ENCODE assay signal across 10 cellular contexts in genomic region chr11:117217141-117217609, GRCh38. TPM values are rescaled to one million over a fixed set of nuclear protein-coding genes. Genes with fewer than 3 reads are reported as not detected.
DNase-seq lines count a peak whose midpoint lies in the region; ATAC-seq, FAIRE-seq and TF ChIP-seq lines count a peak whose summit lies in the region.
"Had no signal": no experiment of that assay in that cellular context is flagged by ENCODE, and none has a peak within 500 bp of the region (broad histone marks: within the 10 kb centered on the region; RNA-seq: fewer than 3 reads in every experiment).

No MANE protein-coding gene starts in this region.

- DNase-seq in HepG2 (ENCODE audit: low spot score) (no peak), uterus (peak; percentile 30 to 60), germinal center (ENCODE audit: low spot score) (no peak)
- no peak for DNase-seq in naive thymus-derived CD4-positive, alpha-beta T cell
- no peak for DNase-seq in CD4-positive, alpha-beta T cell
- DNase-seq in effector CD4-positive, alpha-beta T cell: no peak
- DNase-seq: NCI-H2107, RPMI8226 had no signal

- H3K27ac Mint-ChIP-seq in naive thymus-derived CD4-positive, alpha-beta T cell: peak overlapping the region in 6 of 9 donors; percentile 22 to 78 (median 42)
- no peak overlapping the region for H3K27ac Mint-ChIP-seq in CD4-positive, alpha-beta T cell

- BruUV-seq in HepG2 (replicated peaks; lab: Mats Ljungman, UMichigan): no TSS peak

- WGBS in liver: 80% methylated on average over 5 of the region's 5 CpGs
- WGBS in HepG2 (ENCODE audit: low lambda C conversion rate): 92% methylated on average over 5 of the region's 5 CpGs

- no peak overlapping the region for H3K4me2 ChIP-seq in HepG2 (ENCODE audit: low read depth, low read length)

- H2AFZ ChIP-seq in HepG2 (ENCODE audit: low read length): no peak overlapping the region

- H3K9me3 Mint-ChIP-seq in naive thymus-derived CD4-positive, alpha-beta T cell: no peaks in the 10 kb centered on the region
- H3K9me3 Mint-ChIP-seq in CD4-positive, alpha-beta T cell: no peaks in the 10 kb centered on the region

- no peak for TF ChIP-seq CTCF in liver (IDR thresholded peaks at IDR 0.05; ENCODE audit: low read depth, low read length, missing input control)
- TF ChIP-seq CTCF in HepG2 (CRISPR knock-in tag; IDR thresholded peaks at IDR 0.05): no peak
- no peak for TF ChIP-seq CTCF in uterus (IDR thresholded peaks at IDR 0.05)
- no peak for TF ChIP-seq CTCF in CD4-positive, alpha-beta T cell (IDR thresholded peaks at IDR 0.05)

- intact Hi-C loops in HepG2 (cut with micrococcal nuclease; ENCODE audit: unreplicated experiment): no loop called here
- intact Hi-C loops in naive thymus-derived CD4-positive, alpha-beta T cell (cut with micrococcal nuclease): no loop called here
- intact Hi-C loops in uterus (cut with DNase I; ENCODE audit: low total_unique reads): no loop called here
- intact Hi-C loops in CD4-positive, alpha-beta T cell (cut with DNase I, micrococcal nuclease): no loop called here

- no peak overlapping the region for H3K4me3 ChIP-seq in liver (ENCODE audit: low read depth in 1 of 3, low read length in 3 of 3)
- no peak overlapping the region for H3K4me3 ChIP-seq in HepG2 (replicated peaks in 1 of 3; ENCODE audit: insufficient read depth in 1 of 3, low read depth in 2 of 3, low read length in 3 of 3)
- no peak overlapping the region for H3K4me3 ChIP-seq in duodenal mucosa (ENCODE audit: low read depth in 1 of 2, low read length in 2 of 2)
- H3K4me3 ChIP-seq in naive thymus-derived CD4-positive, alpha-beta T cell (ENCODE audit: low read length): no peak overlapping the region
- H3K4me3 ChIP-seq in uterus: no peak overlapping the region

- ATAC-seq in HepG2: no peak
- no peak for ATAC-seq in naive thymus-derived CD4-positive, alpha-beta T cell
- ATAC-seq in CD4-positive, alpha-beta T cell (ENCODE audit: poor library complexity): no peak

- TF ChIP-seq RAD21 in liver (IDR thresholded peaks at IDR 0.05) (no peak), HepG2 (CRISPR knock-in tag; IDR thresholded peaks at IDR 0.05) (no peak)

- H3K27me3 Mint-ChIP-seq in naive thymus-derived CD4-positive, alpha-beta T cell: no peaks in the 10 kb centered on the region
- H3K27me3 Mint-ChIP-seq in CD4-positive, alpha-beta T cell: no peaks in the 10 kb centered on the region

- H3K9me3 ChIP-seq in liver (ENCODE audit: control insufficient read depth in 4 of 4, low read length in 3 of 4): no peaks in the 10 kb centered on the region
- H3K9me3 ChIP-seq in HepG2 (ENCODE audit: low read length): no peaks in the 10 kb centered on the region
- H3K9me3 ChIP-seq in duodenal mucosa (ENCODE audit: control insufficient read depth in 1 of 2, low read length in 2 of 2): no peaks in the 10 kb centered on the region
- no peaks in the 10 kb centered on the region for H3K9me3 ChIP-seq in naive thymus-derived CD4-positive, alpha-beta T cell (ENCODE audit: control insufficient read depth in 2 of 3, low read length in 3 of 3)
- no peaks in the 10 kb centered on the region for H3K9me3 ChIP-seq in uterus
- no peaks in the 10 kb centered on the region for H3K9me3 ChIP-seq in CD4-positive, alpha-beta T cell (ENCODE audit: control insufficient read depth, low read length)

- H3K27ac ChIP-seq in liver (ENCODE audit: low read depth in 1 of 2, low read length in 2 of 2): peak overlapping the region; percentile 39 to 50
- no peak overlapping the region for H3K27ac ChIP-seq in HepG2 (ENCODE audit: extremely low read length, insufficient read depth, low read length)
- H3K27ac ChIP-seq in duodenal mucosa (ENCODE audit: low read depth, low read length): peak overlapping the region; percentile 53
- no peak overlapping the region for H3K27ac ChIP-seq in naive thymus-derived CD4-positive, alpha-beta T cell (ENCODE audit: low read depth, low read length)
- peak overlapping the region; percentile 93 to 94 for H3K27ac ChIP-seq in uterus
- H3K27ac ChIP-seq in CD4-positive, alpha-beta T cell (ENCODE audit: low read depth, low read length): no peak overlapping the region

- no peak for TF ChIP-seq POLR2A in HepG2 (IDR thresholded peaks at IDR 0.05; ENCODE audit: insufficient read depth in 1 of 2, low read depth in 2 of 2, low read length in 2 of 2)
- TF ChIP-seq POLR2A in uterus (IDR thresholded peaks at IDR 0.05): no peak

- H3K79me2 ChIP-seq in HepG2 (ENCODE audit: insufficient read depth, low read length): no peaks in the 10 kb centered on the region

- no peak overlapping the region for H3K4me3 Mint-ChIP-seq in naive thymus-derived CD4-positive, alpha-beta T cell
- H3K4me3 Mint-ChIP-seq in CD4-positive, alpha-beta T cell: no peak overlapping the region

- CTCF ChIA-PET in HepG2 (lab: Yijun Ruan, JAX; ENCODE audit: low intra/inter-chr PET ratio, low total read pairs): no interaction called here
- CTCF ChIA-PET in naive thymus-derived CD4-positive, alpha-beta T cell (lab: Charles Lee): no interaction called here
- CTCF ChIA-PET in CD4-positive, alpha-beta T cell (lab: Charles Lee): no interaction called here

- no peak for FAIRE-seq in HepG2 (lab: Jason Lieb, UNC)

- peaks cover 17 to 70% (median 32%) of the 10 kb centered on the region in 5 donors for H3K36me3 Mint-ChIP-seq in naive thymus-derived CD4-positive, alpha-beta T cell
- peaks cover 90% of the 10 kb centered on the region for H3K36me3 Mint-ChIP-seq in CD4-positive, alpha-beta T cell (ENCODE audit: low read depth)

- POLR2A ChIA-PET in HepG2 (lab: Yijun Ruan, JAX): no interaction called here
- POLR2A ChIA-PET in naive thymus-derived CD4-positive, alpha-beta T cell (lab: Charles Lee): interaction anchor here (1.0 kb wide), 1 partner anchor 10 kb away, joined by 3 read pairs; no protein-coding TSS in a partner anchor
- POLR2A ChIA-PET in CD4-positive, alpha-beta T cell (lab: Charles Lee): interaction anchor here (0.8 kb wide), 1 partner anchor 13 kb away, joined by 3 read pairs; no protein-coding TSS in a partner anchor

- peaks cover 0 to 7% (median 3%) of the 10 kb centered on the region in 7 donors for H3K4me1 Mint-ChIP-seq in naive thymus-derived CD4-positive, alpha-beta T cell
- peaks cover 8% of the 10 kb centered on the region for H3K4me1 Mint-ChIP-seq in CD4-positive, alpha-beta T cell (ENCODE audit: low read depth)

- no peak overlapping the region for H3K9ac ChIP-seq in liver (ENCODE audit: low read depth in 1 of 2, low read length in 2 of 2)
- no peak overlapping the region for H3K9ac ChIP-seq in HepG2 (ENCODE audit: insufficient read depth, low read depth, low read length)
- H3K9ac ChIP-seq in duodenal mucosa (ENCODE audit: low read depth in 1 of 2, low read length in 2 of 2): no peak overlapping the region

- H3K4me1 ChIP-seq in liver (ENCODE audit: control insufficient read depth in 4 of 4, insufficient read depth in 4 of 4, low read length in 3 of 4): peaks cover 0 to 9% (median 0%) of the 10 kb centered on the region in 4 donors
- H3K4me1 ChIP-seq in HepG2 (ENCODE audit: insufficient read depth, low read length): peaks cover 9% of the 10 kb centered on the region; the same call in 1 of the 2 replicates
- H3K4me1 ChIP-seq in duodenal mucosa (ENCODE audit: control insufficient read depth in 1 of 2, insufficient read depth in 2 of 2, low read length in 2 of 2): peaks cover 18 to 35% of the 10 kb centered on the region in 2 donors
- H3K4me1 ChIP-seq in naive thymus-derived CD4-positive, alpha-beta T cell (ENCODE audit: control insufficient read depth in 2 of 2, insufficient read depth in 2 of 2, low read length in 2 of 2): no peaks in the 10 kb centered on the region
- H3K4me1 ChIP-seq in uterus: peaks cover 35% of the 10 kb centered on the region in 2 donors

- H4K20me1 ChIP-seq in HepG2 (ENCODE audit: insufficient read depth, low read length): no peaks in the 10 kb centered on the region

- H3K36me3 ChIP-seq in liver (ENCODE audit: control insufficient read depth in 4 of 4, insufficient read depth in 3 of 4, low read depth in 1 of 4, low read length in 3 of 4) (peaks cover 4 to 70% (median 52%) of the 10 kb centered on the region in 4 donors), HepG2 (replicated peaks in 1 of 2; ENCODE audit: control insufficient read depth in 1 of 2, insufficient read depth in 2 of 2, low read length in 2 of 2) (peaks cover 0 to 20% of the 10 kb centered on the region in 2 experiments; a peak in 2 of 5 replicates), duodenal mucosa (ENCODE audit: control insufficient read depth in 1 of 2, insufficient read depth in 2 of 2, low read length in 2 of 2) (peaks cover 50 to 80% of the 10 kb centered on the region in 2 donors), uterus (no peaks in the 10 kb centered on the region)
- H3K36me3 ChIP-seq in naive thymus-derived CD4-positive, alpha-beta T cell (ENCODE audit: control insufficient read depth in 2 of 3, insufficient read depth in 3 of 3, low read length in 3 of 3): peaks cover 38 to 89% (median 55%) of the 10 kb centered on the region in 3 experiments

- in situ Hi-C loops in HepG2 (cut with HindIII; ENCODE audit: extremely low pct_ligation_motif_present, low pct_unique_long_range_greater_than_20kb): no loop called here

- TF ChIP-seq EP300 in HepG2 (IDR thresholded peaks at IDR 0.05; ENCODE audit: low read depth in 2 of 2, low read length in 2 of 2) (no peak), HepG2 (CRISPR knock-in tag; IDR thresholded peaks at IDR 0.05; ENCODE audit: borderline replicate concordance) (no peak)

- H3K27me3 ChIP-seq in liver (ENCODE audit: control insufficient read depth in 4 of 4, insufficient read depth in 4 of 4, low read length in 3 of 4) (no peaks in the 10 kb centered on the region), HepG2 (ENCODE audit: control insufficient read depth in 1 of 2, insufficient read depth in 2 of 2, low read length in 2 of 2) (no peaks in the 10 kb centered on the region), duodenal mucosa (ENCODE audit: control insufficient read depth in 1 of 2, insufficient read depth in 2 of 2, low read length in 2 of 2) (no peaks in the 10 kb centered on the region), uterus (no peaks in the 10 kb centered on the region)
- H3K27me3 ChIP-seq in naive thymus-derived CD4-positive, alpha-beta T cell (ENCODE audit: control insufficient read depth in 2 of 2, insufficient read depth in 2 of 2, low read length in 2 of 2): no peaks in the 10 kb centered on the region
- H3K27me3 ChIP-seq in CD4-positive, alpha-beta T cell (ENCODE audit: control insufficient read depth, insufficient read depth, low read length): no peaks in the 10 kb centered on the region

RNA-seq across cellular contexts. Expression of gene PCSK7, which starts 14.7 kb away (rescaled TPM):
- 10 to 100 TPM; 19.7 to 32.3 TPM for total RNA-seq in liver
- 10 to 100 TPM in 1 of 2 donors, 1 to 10 TPM in 1; 7.3 to 12.7 TPM for polyA plus RNA-seq in liver
- total RNA-seq in HepG2 (2016; rRNA removed; fragmentation: Illumina TruSeq; extraction: Trizol): 6.8 and 13.8 TPM in 2 replicates
- total RNA-seq in HepG2 (2016; cell fraction: cytosol; rRNA removed; fragmentation: Illumina TruSeq; extraction: Trizol; ENCODE audit: low read depth): 7.8 and 8.9 TPM in 2 replicates
- total RNA-seq in HepG2 (2016; cell fraction: insoluble cytoplasmic fraction; rRNA removed; fragmentation: Illumina TruSeq; extraction: Trizol): 8.1 and 12.0 TPM in 2 replicates
- total RNA-seq in HepG2 (2016; cell fraction: membrane; rRNA removed; fragmentation: Illumina TruSeq; extraction: Trizol): 6.1 and 6.3 TPM in 2 replicates
- total RNA-seq in HepG2 (2016; cell fraction: nucleus; rRNA removed; fragmentation: Illumina TruSeq; extraction: Trizol): 16.5 and 17.3 TPM in 2 replicates
- 13.4 and 14.4 TPM in 2 replicates for polyA plus RNA-seq in HepG2 (2011; rRNA removed)
- 6.8 and 10.0 TPM in 2 replicates for polyA plus RNA-seq in HepG2 (2011; cell fraction: cytosol; rRNA removed)
- polyA plus RNA-seq in HepG2 (2011; cell fraction: nucleus; rRNA removed): 63.6 and 86.3 TPM in 2 replicates
- polyA plus RNA-seq in HepG2 (2012): 4.8 and 7.7 TPM in 2 replicates
- polyA plus RNA-seq in HepG2 (2016; cell fraction: cytosol; fragmentation: Illumina TruSeq; extraction: Trizol; ENCODE audit: low read depth): 1.6 and 1.8 TPM in 2 replicates
- 7.1 and 8.6 TPM in 2 replicates for polyA plus RNA-seq in HepG2 (2016; cell fraction: insoluble cytoplasmic fraction; fragmentation: Illumina TruSeq; extraction: Trizol; ENCODE audit: low read depth)
- polyA plus RNA-seq in HepG2 (2016; cell fraction: membrane; fragmentation: Illumina TruSeq; extraction: Trizol; ENCODE audit: low read depth): 3.0 and 4.2 TPM in 2 replicates
- polyA plus RNA-seq in HepG2 (2016; cell fraction: nucleus; fragmentation: Illumina TruSeq; extraction: Trizol; ENCODE audit: insufficient read depth, low read depth): 59.8 and 63.8 TPM in 2 replicates
- 16.5 and 37.7 TPM in 2 replicates for polyA minus RNA-seq in HepG2 (2011; rRNA and poly(A)+ RNA removed; ENCODE audit: low replicate concordance)
- 3.3 and 6.0 TPM in 2 replicates for polyA minus RNA-seq in HepG2 (2011; cell fraction: cytosol; rRNA and poly(A)+ RNA removed)
- 13.0 and 13.4 TPM in 2 replicates for polyA minus RNA-seq in HepG2 (2011; cell fraction: nucleus; rRNA and poly(A)+ RNA removed)
- total RNA-seq in naive thymus-derived CD4-positive, alpha-beta T cell: 100 to 1,000 TPM; 196 to 319 (median 312) TPM
- 10 to 100 TPM; 45.4 to 71.4 TPM for polyA plus RNA-seq in naive thymus-derived CD4-positive, alpha-beta T cell
- 10 to 100 TPM; 23.3 to 78.9 (median 35.3) TPM for total RNA-seq in uterus
- 100 to 1,000 TPM; 229 to 247 TPM for total RNA-seq in CD4-positive, alpha-beta T cell

RNA-seq across cellular contexts. Expression of gene RNF214, which starts 15.3 kb away (rescaled TPM):
- 1 to 10 TPM; 6.0 to 6.1 TPM for total RNA-seq in liver
- polyA plus RNA-seq in liver: 1 to 10 TPM; 4.6 to 6.2 TPM
- total RNA-seq in HepG2 (2016; rRNA removed; fragmentation: Illumina TruSeq; extraction: Trizol): 10.7 and 12.4 TPM in 2 replicates
- total RNA-seq in HepG2 (2016; cell fraction: cytosol; rRNA removed; fragmentation: Illumina TruSeq; extraction: Trizol; ENCODE audit: low read depth): 4.7 and 5.5 TPM in 2 replicates
- total RNA-seq in HepG2 (2016; cell fraction: insoluble cytoplasmic fraction; rRNA removed; fragmentation: Illumina TruSeq; extraction: Trizol): 10.0 and 10.5 TPM in 2 replicates
- 8.0 and 9.2 TPM in 2 replicates for total RNA-seq in HepG2 (2016; cell fraction: membrane; rRNA removed; fragmentation: Illumina TruSeq; extraction: Trizol)
- 11.2 and 11.4 TPM in 2 replicates for total RNA-seq in HepG2 (2016; cell fraction: nucleus; rRNA removed; fragmentation: Illumina TruSeq; extraction: Trizol)
- 12.6 and 12.8 TPM in 2 replicates for polyA plus RNA-seq in HepG2 (2011; rRNA removed)
- polyA plus RNA-seq in HepG2 (2011; cell fraction: cytosol; rRNA removed): 5.0 and 8.9 TPM in 2 replicates
- 20.8 and 21.2 TPM in 2 replicates for polyA plus RNA-seq in HepG2 (2011; cell fraction: nucleus; rRNA removed)
- polyA plus RNA-seq in HepG2 (2012): 9.1 and 10.6 TPM in 2 replicates
- 2.7 and 3.1 TPM in 2 replicates for polyA plus RNA-seq in HepG2 (2016; cell fraction: cytosol; fragmentation: Illumina TruSeq; extraction: Trizol; ENCODE audit: low read depth)
- 10.6 and 13.7 TPM in 2 replicates for polyA plus RNA-seq in HepG2 (2016; cell fraction: insoluble cytoplasmic fraction; fragmentation: Illumina TruSeq; extraction: Trizol; ENCODE audit: low read depth)
- 4.7 and 5.8 TPM in 2 replicates for polyA plus RNA-seq in HepG2 (2016; cell fraction: membrane; fragmentation: Illumina TruSeq; extraction: Trizol; ENCODE audit: low read depth)
- 26.2 and 27.4 TPM in 2 replicates for polyA plus RNA-seq in HepG2 (2016; cell fraction: nucleus; fragmentation: Illumina TruSeq; extraction: Trizol; ENCODE audit: insufficient read depth, low read depth)
- 20.7 and 43.7 TPM in 2 replicates for polyA minus RNA-seq in HepG2 (2011; rRNA and poly(A)+ RNA removed; ENCODE audit: low replicate concordance)
- polyA minus RNA-seq in HepG2 (2011; cell fraction: cytosol; rRNA and poly(A)+ RNA removed): 10.5 and 12.9 TPM in 2 replicates
- polyA minus RNA-seq in HepG2 (2011; cell fraction: nucleus; rRNA and poly(A)+ RNA removed): 18.7 and 20.5 TPM in 2 replicates
- 10 to 100 TPM; 16.6 to 36.0 (median 24.0) TPM for total RNA-seq in naive thymus-derived CD4-positive, alpha-beta T cell
- polyA plus RNA-seq in naive thymus-derived CD4-positive, alpha-beta T cell: 10 to 100 TPM in 1 of 2 donors, 1 to 10 TPM in 1; 9.7 to 10.2 TPM
- total RNA-seq in uterus: 10 to 100 TPM in 2 of 4 donors, 1 to 10 TPM in 2; 4.4 to 38.6 (median 11.4) TPM
- 10 to 100 TPM; 12.9 to 15.8 TPM for total RNA-seq in CD4-positive, alpha-beta T cell

RNA-seq across cellular contexts. Expression of gene TAGLN, which starts 18.0 kb away (rescaled TPM):
- total RNA-seq in liver: 100 to 1,000 TPM in 1 of 2 donors, 1 to 10 TPM in 1; 7.4 to 168 TPM
- 100 to 1,000 TPM in 1 of 2 donors, 10 to 100 TPM in 1; 24.6 to 309 TPM for polyA plus RNA-seq in liver
- total RNA-seq in HepG2 (2016; rRNA removed; fragmentation: Illumina TruSeq; extraction: Trizol): 75.4 and 93.7 TPM in 2 replicates
- 15.8 and 16.5 TPM in 2 replicates for total RNA-seq in HepG2 (2016; cell fraction: cytosol; rRNA removed; fragmentation: Illumina TruSeq; extraction: Trizol; ENCODE audit: low read depth)
- 83.7 and 102 TPM in 2 replicates for total RNA-seq in HepG2 (2016; cell fraction: insoluble cytoplasmic fraction; rRNA removed; fragmentation: Illumina TruSeq; extraction: Trizol)
- 20.1 and 22.3 TPM in 2 replicates for total RNA-seq in HepG2 (2016; cell fraction: membrane; rRNA removed; fragmentation: Illumina TruSeq; extraction: Trizol)
- 36.8 and 37.1 TPM in 2 replicates for total RNA-seq in HepG2 (2016; cell fraction: nucleus; rRNA removed; fragmentation: Illumina TruSeq; extraction: Trizol)
- 12.6 and 14.1 TPM in 2 replicates for polyA plus RNA-seq in HepG2 (2011; rRNA removed)
- polyA plus RNA-seq in HepG2 (2011; cell fraction: cytosol; rRNA removed): 11.6 and 11.8 TPM in 2 replicates
- 25.0 and 34.5 TPM in 2 replicates for polyA plus RNA-seq in HepG2 (2011; cell fraction: nucleus; rRNA removed)
- polyA plus RNA-seq in HepG2 (2012): 3.6 and 5.8 TPM in 2 replicates
- 19.4 and 20.0 TPM in 2 replicates for polyA plus RNA-seq in HepG2 (2016; cell fraction: cytosol; fragmentation: Illumina TruSeq; extraction: Trizol; ENCODE audit: low read depth)
- polyA plus RNA-seq in HepG2 (2016; cell fraction: insoluble cytoplasmic fraction; fragmentation: Illumina TruSeq; extraction: Trizol; ENCODE audit: low read depth): 110 TPM in 2 replicates
- 20.4 and 20.8 TPM in 2 replicates for polyA plus RNA-seq in HepG2 (2016; cell fraction: membrane; fragmentation: Illumina TruSeq; extraction: Trizol; ENCODE audit: low read depth)
- 55.4 and 61.9 TPM in 2 replicates for polyA plus RNA-seq in HepG2 (2016; cell fraction: nucleus; fragmentation: Illumina TruSeq; extraction: Trizol; ENCODE audit: insufficient read depth, low read depth)
- 1.5 and 8.0 TPM in 2 replicates for polyA minus RNA-seq in HepG2 (2011; rRNA and poly(A)+ RNA removed; ENCODE audit: low replicate concordance)
- polyA minus RNA-seq in HepG2 (2011; cell fraction: cytosol; rRNA and poly(A)+ RNA removed): 2.4 and 3.3 TPM in 2 replicates
- 5.0 and 7.5 TPM in 2 replicates for polyA minus RNA-seq in HepG2 (2011; cell fraction: nucleus; rRNA and poly(A)+ RNA removed)
- total RNA-seq in naive thymus-derived CD4-positive, alpha-beta T cell: 10 to 100 TPM in 4 of 5 experiments, 1 to 10 TPM in 1; 6.4 to 28.0 (median 18.2) TPM
- polyA plus RNA-seq in naive thymus-derived CD4-positive, alpha-beta T cell: 1 to 10 TPM in 1 of 2 donors, under 1 TPM in 1; 0.32 to 1.0 TPM
- 1,000 to 10,000 TPM; 1,588 to 9,854 (median 3,936) TPM for total RNA-seq in uterus
- 1 to 10 TPM; 8.4 to 9.5 TPM for total RNA-seq in CD4-positive, alpha-beta T cell

RNA-seq across cellular contexts. Expression of gene SIDT2, which starts 38.6 kb away (rescaled TPM):
- total RNA-seq in liver (10 to 100 TPM; 21.7 to 42.9 TPM), HepG2 (2016; rRNA removed; fragmentation: Illumina TruSeq; extraction: Trizol) (6.8 and 11.5 TPM in 2 replicates), uterus (10 to 100 TPM in 3 of 4 donors, 1 to 10 TPM in 1; 6.4 to 91.3 (median 28.7) TPM)
- polyA plus RNA-seq in liver (10 to 100 TPM; 11.2 to 23.1 TPM), HepG2 (2011; rRNA removed) (26.8 and 28.0 TPM in 2 replicates)
- 8.7 and 10.3 TPM in 2 replicates for total RNA-seq in HepG2 (2016; cell fraction: cytosol; rRNA removed; fragmentation: Illumina TruSeq; extraction: Trizol; ENCODE audit: low read depth)
- 6.4 and 12.0 TPM in 2 replicates for total RNA-seq in HepG2 (2016; cell fraction: insoluble cytoplasmic fraction; rRNA removed; fragmentation: Illumina TruSeq; extraction: Trizol)
- 8.6 and 9.5 TPM in 2 replicates for total RNA-seq in HepG2 (2016; cell fraction: membrane; rRNA removed; fragmentation: Illumina TruSeq; extraction: Trizol)
- 15.6 and 17.2 TPM in 2 replicates for total RNA-seq in HepG2 (2016; cell fraction: nucleus; rRNA removed; fragmentation: Illumina TruSeq; extraction: Trizol)
- 10.5 and 14.3 TPM in 2 replicates for polyA plus RNA-seq in HepG2 (2011; cell fraction: cytosol; rRNA removed)
- 82.0 and 109 TPM in 2 replicates for polyA plus RNA-seq in HepG2 (2011; cell fraction: nucleus; rRNA removed)
- 15.1 and 15.4 TPM in 2 replicates for polyA plus RNA-seq in HepG2 (2012)
- polyA plus RNA-seq in HepG2 (2016; cell fraction: cytosol; fragmentation: Illumina TruSeq; extraction: Trizol; ENCODE audit: low read depth): 1.9 and 2.2 TPM in 2 replicates
- polyA plus RNA-seq in HepG2 (2016; cell fraction: insoluble cytoplasmic fraction; fragmentation: Illumina TruSeq; extraction: Trizol; ENCODE audit: low read depth): 7.8 and 8.9 TPM in 2 replicates
- polyA plus RNA-seq in HepG2 (2016; cell fraction: membrane; fragmentation: Illumina TruSeq; extraction: Trizol; ENCODE audit: low read depth): 6.0 and 6.6 TPM in 2 replicates
- polyA plus RNA-seq in HepG2 (2016; cell fraction: nucleus; fragmentation: Illumina TruSeq; extraction: Trizol; ENCODE audit: insufficient read depth, low read depth): 24.9 and 26.7 TPM in 2 replicates
- 25.1 and 71.4 TPM in 2 replicates for polyA minus RNA-seq in HepG2 (2011; rRNA and poly(A)+ RNA removed; ENCODE audit: low replicate concordance)
- 11.7 and 19.1 TPM in 2 replicates for polyA minus RNA-seq in HepG2 (2011; cell fraction: cytosol; rRNA and poly(A)+ RNA removed)
- 32.3 and 34.8 TPM in 2 replicates for polyA minus RNA-seq in HepG2 (2011; cell fraction: nucleus; rRNA and poly(A)+ RNA removed)
- 100 to 1,000 TPM in 2 of 5 experiments, 10 to 100 TPM in 3; 31.7 to 187 (median 60.5) TPM for total RNA-seq in naive thymus-derived CD4-positive, alpha-beta T cell
- polyA plus RNA-seq in naive thymus-derived CD4-positive, alpha-beta T cell: 1 to 10 TPM; 2.3 to 3.1 TPM
- 100 to 1,000 TPM; 197 to 200 TPM for total RNA-seq in CD4-positive, alpha-beta T cell

Comparison
In these comparisons a context has a peak if more than half of its experiments do, and no peak if none do; other contexts are left out.
1. H3K27ac ChIP-seq: peak in liver (2 of 2), duodenal mucosa (single experiment) and uterus (2 of 2); none in HepG2 (single experiment), naive thymus-derived CD4-positive, alpha-beta T cell (single experiment) and CD4-positive, alpha-beta T cell (single experiment).
2. DNase-seq: peak in uterus (2 of 2); none in HepG2 (single experiment), naive thymus-derived CD4-positive, alpha-beta T cell (0 of 9), CD4-positive, alpha-beta T cell (0 of 10), effector CD4-positive, alpha-beta T cell (single experiment) and germinal center (single experiment).
3. RNA of gene TAGLN, which starts 18.0 kb away (total RNA-seq): 1,588 to 9,854 TPM in uterus; 7.4 to 168 TPM in liver, 15.8 to 102 TPM in HepG2, 6.4 to 28.0 TPM in naive thymus-derived CD4-positive, alpha-beta T cell and 8.4 to 9.5 TPM in CD4-positive, alpha-beta T cell; every median in the first group is over 4 times any median in the second.